Comparison of ENCODE assay signal across 22 cellular contexts in genomic region chr12:70604662-70605061, GRCh38. TPM values are rescaled to one million over a fixed set of nuclear protein-coding genes. Genes with fewer than 3 reads are reported as not detected.
"Had no signal": no experiment of that assay in that cellular context is flagged by ENCODE, and none has a peak within 500 bp of the region (broad histone marks: within the 10 kb centered on the region; RNA-seq: fewer than 3 reads in every experiment).

No MANE protein-coding gene starts in this region.

- DNase-seq: glutamatergic neuron; hippocampal formation; immature natural killer cell; midbrain; mucosa of descending colon; naive thymus-derived CD4-positive, alpha-beta T cell; pancreas; posterior cingulate gyrus; right lobe of liver; stimulated activated CD4-positive, alpha-beta T cell treated with anti-CD3 and anti-CD28 coated beads, Interleukin-1b, Interleukin-23, amount 100 ng/mL, for 48 hours; stimulated activated CD4-positive, alpha-beta T cell treated with anti-CD3 and anti-CD28 coated beads, Interleukin-2, amount 100 ng/mL, for 48 hours; stimulated activated CD4-positive, alpha-beta T cell treated with anti-CD3 and anti-CD28 coated beads, Interleukin-4, amount 100 ng/mL, for 4 hours; stimulated activated CD8-positive, alpha-beta memory T cell treated with anti-CD3 and anti-CD28 coated beads, Interleukin-4, amount 100 ng/mL, for 48 hours; stimulated activated naive CD4-positive, alpha-beta T cell treated with Interleukin-2 at 50 U/mL for 16 hours; stimulated activated naive CD8-positive, alpha-beta T cell treated with anti-CD3 and anti-CD28 coated beads, Interleukin-15, amount 100 ng/mL, for 72 hours; substantia nigra; transverse colon; uterus had no signal

- H3K27me3 ChIP-seq: pancreas, uterus had no signal

- ATAC-seq: mucosa of descending colon; naive thymus-derived CD4-positive, alpha-beta T cell; natural killer cell treated with Interleukin-12 subunit alpha and Interleukin-12 subunit beta and Interleukin-15 and Interleukin-18, amount 100 ng/mL, for 72 hours; pancreas; right lobe of liver; stimulated activated memory B cell treated with anti-CD40 and anti-IgM and Interleukin-4, amounts not matched to agents 10 μg/mL and 1 μg/mL and 100 μg/mL, for 72 hours; stimulated activated naive CD8-positive, alpha-beta T cell treated with anti-CD3 and anti-CD28 coated beads, Interleukin-15, amount 100 ng/mL, for 72 hours had no signal

- H3K4me1 ChIP-seq: prostate gland, uterus had no signal

- H3K9me3 ChIP-seq: mucosa of descending colon, pancreas, prostate gland, right lobe of liver, transverse colon, uterus had no signal

- H3K36me3 ChIP-seq: pancreas, prostate gland, right lobe of liver, transverse colon, uterus had no signal

- H3K27ac ChIP-seq: pancreas, prostate gland, right lobe of liver, transverse colon had no signal

- H3K4me3 ChIP-seq: mucosa of descending colon, pancreas, prostate gland, right lobe of liver, smooth muscle cell, transverse colon, uterus had no signal

RNA-seq across cellular contexts. Expression of gene PTPRB, which starts 32.6 kb away (rescaled TPM):
- polyA plus RNA-seq: naive thymus-derived CD4-positive, alpha-beta T cell had no signal
